Comparison of ENCODE assay signal across 28 cellular contexts in the genomic region with DNA sequence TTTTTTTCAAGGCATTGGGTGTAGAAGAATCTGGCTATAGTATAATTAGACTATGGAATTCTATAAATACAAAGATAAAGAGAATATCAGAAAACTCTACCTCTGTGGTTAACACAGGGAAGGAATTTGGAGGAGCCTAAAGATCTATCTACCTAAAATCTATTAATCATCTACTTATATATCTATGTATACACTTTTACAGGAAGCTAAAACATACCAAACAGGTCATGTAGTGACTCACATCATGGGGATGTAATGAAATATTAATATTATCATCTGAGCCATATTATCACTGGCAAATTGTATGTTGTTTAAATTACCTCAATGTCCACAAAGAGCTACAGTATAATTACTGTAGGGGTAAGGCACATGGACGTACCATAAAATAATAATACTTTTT.
"Had no signal": no experiment of that assay in that cellular context is flagged by ENCODE, and none has a peak within 500 bp of the region (broad histone marks: within the 10 kb centered on the region; RNA-seq: fewer than 3 reads in every experiment).

No MANE protein-coding gene starts in this region.

- DNase-seq: immature natural killer cell; kidney; left colon; left lung; lower lobe of right lung; mammary epithelial cell; mesenchymal stem cell; naive thymus-derived CD8-positive, alpha-beta T cell; nucleus accumbens; pancreas; posterior cingulate gyrus; retina; right cardiac atrium; stimulated activated CD4-positive, alpha-beta T cell treated with anti-CD3 and anti-CD28 coated beads, Interleukin-12 subunit alpha, Interleukin-12 subunit beta, amount 100 ng/mL, for 4 hours; stimulated activated CD4-positive, alpha-beta T cell treated with anti-CD3 and anti-CD28 coated beads, Interleukin-15, amount 100 ng/mL, for 24 hours; stimulated activated CD4-positive, alpha-beta T cell treated with anti-CD3 and anti-CD28 coated beads, Interleukin-2, amount 100 ng/mL, for 24 hours; stimulated activated CD4-positive, alpha-beta T cell treated with anti-CD3 and anti-CD28 coated beads, Interleukin-4, amount 100 ng/mL, for 1 hour; stimulated activated naive B cell treated with anti-CD40 and anti-IgM and Interleukin-4, amounts not matched to agents 10 μg/mL and 1 μg/mL and 100 μg/mL, for 72 hours; stimulated activated naive CD8-positive, alpha-beta T cell treated with anti-CD3 and anti-CD28 coated beads, Interleukin-15, Interleukin-2, amounts not matched to agents 100 U/mL and 50 U/mL, for 24 hours; stomach; testis; thyroid gland; transverse colon; upper lobe of left lung had no signal

- H3K36me3 ChIP-seq: left lung, lower lobe of right lung, pancreas, prostate gland, stomach, thyroid gland, transverse colon, upper lobe of left lung, vagina had no signal

- FAIRE-seq: islet of Langerhans, kidney, pancreas had no signal

- H3K4me3 ChIP-seq: left lung, lower lobe of right lung, pancreas, prostate gland, skin epidermis, stomach, testis, thyroid gland, transverse colon, upper lobe of left lung, vagina had no signal

- H3K27me3 ChIP-seq: left lung, pancreas, stomach, testis, thyroid gland, transverse colon, upper lobe of left lung, vagina had no signal
